In the genomic region with DNA sequence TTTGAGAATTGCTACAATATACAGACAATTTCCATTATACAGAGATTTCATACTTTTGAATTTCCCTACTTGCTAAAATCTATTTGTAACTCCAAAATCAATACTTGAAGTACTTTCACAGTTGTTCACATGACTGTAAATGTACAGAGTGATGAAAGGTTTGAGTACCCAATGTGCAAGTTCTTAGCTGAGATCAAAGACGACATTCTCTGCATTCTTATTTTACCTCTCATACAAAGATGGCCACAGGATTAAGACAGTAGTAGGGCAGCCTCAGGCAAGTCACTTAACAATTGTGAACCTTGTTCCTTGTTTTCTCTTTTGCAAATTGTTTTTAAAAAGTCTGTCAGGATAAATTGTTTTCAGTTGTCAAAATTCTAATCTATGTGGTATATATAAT, we compare ENCODE assay signal across 10 cellular contexts.
"Had no signal": no experiment of that assay in that cellular context is flagged by ENCODE, and none has a peak within 500 bp of the region (broad histone marks: within the 10 kb centered on the region; RNA-seq: fewer than 3 reads in every experiment).

No MANE protein-coding gene starts in this region.

- H3K27ac ChIP-seq: left ventricle myocardium inferior had no signal

- H3K4me3 ChIP-seq: left ventricle myocardium inferior had no signal

- ATAC-seq: activated T-helper 17 cell treated with anti-CD3 and anti-CD28 coated beads, Interleukin-2, amount 50 U/mL, for 72 hours; effector memory CD8-positive, alpha-beta T cell; T-helper 17 cell; WTC11 had no signal

- DNase-seq: activated CD4-positive, alpha-beta T cell treated with anti-CD3 and anti-CD28 coated beads, Interleukin-2, amount 10 ng/mL, durations not matched to agents 24 days and 14 days; activated naive CD4-positive, alpha-beta T cell treated with anti-CD3 and anti-CD28 coated beads, Interleukin-2, amount 10 ng/mL, durations not matched to agents 7 days and 5 days; activated T-cell treated with anti-CD3 and anti-CD28 coated beads for 4 hours; effector memory CD8-positive, alpha-beta T cell; erythroblast; left ventricle myocardium inferior; small intestine; T-helper 17 cell had no signal

- H3K36me3 ChIP-seq: left ventricle myocardium inferior had no signal

- H3K4me1 ChIP-seq: left ventricle myocardium inferior had no signal
